13 cellular contexts compared by ENCODE assay signal in genomic region chr3:161042023-161042501, GRCh38.
DNase-seq lines count a peak whose midpoint lies in the region; ATAC-seq and TF ChIP-seq lines count a peak whose summit lies in the region.
"Had no signal": no experiment of that assay in that cellular context is flagged by ENCODE, and none has a peak within 500 bp of the region (broad histone marks: within the 10 kb centered on the region; RNA-seq: fewer than 3 reads in every experiment).

No MANE protein-coding gene starts in this region.

- peaks cover 0 to 2% (median 0%) of the 10 kb centered on the region in 3 donors for H3K27me3 Mint-ChIP-seq in immature natural killer cell (ENCODE audit: low read depth in 3 of 3)

- DNase-seq in NCI-H2227 (lab: John Stamatoyannopoulos, UW; ENCODE audit: unreplicated experiment), result peak; percentile 2
- no peak for DNase-seq in NCI-H2227 treated with DMSO at 0.1 percent for 48 hours (lab: John Stamatoyannopoulos, UW)
- peak; percentile 92 for DNase-seq in epithelial cell of proximal tubule (ENCODE audit: low read depth)
- DNase-seq in smooth muscle cell of the brain vasculature (ENCODE audit: low read depth, low spot score), result peak; percentile 9
- no peak for DNase-seq in NCI-H524 (lab: John Stamatoyannopoulos, UW)
- DNase-seq in activated T-cell treated with anti-CD3 and anti-CD28 coated beads, Interleukin-2, amount 50 U/mL, for 1 hour, result no peak
- DNase-seq in immature natural killer cell, result no peak
- DNase-seq: activated naive CD8-positive, alpha-beta T cell treated with anti-CD3 and anti-CD28 coated beads, Interleukin-2, amount 10 ng/mL, durations not matched to agents 7 days and 5 days; DND-41; esophagus squamous epithelium; NCI-H2107 had no signal

- ATAC-seq in HG03342 (IDR thresholded peaks at IDR 0.05; ENCODE audit: unreplicated experiment), result peak; percentile 67

- peaks cover 0 to 5% of the 10 kb centered on the region in 2 donors for H3K4me1 Mint-ChIP-seq in immature natural killer cell

- H3K9me3 Mint-ChIP-seq in immature natural killer cell, result peaks cover 0 to 5% (median 2%) of the 10 kb centered on the region in 6 donors

- H3K4me3 Mint-ChIP-seq in immature natural killer cell, result no peak overlapping the region
- H3K4me3 Mint-ChIP-seq: activated naive CD8-positive, alpha-beta T cell treated with anti-CD3 and anti-CD28 coated beads, Interleukin-2, amount 10 ng/mL, durations not matched to agents 7 days and 5 days had no signal

- peaks cover 23 to 33% (median 30%) of the 10 kb centered on the region in 3 donors for H3K36me3 Mint-ChIP-seq in immature natural killer cell

- no peak overlapping the region for H3K4me3 ChIP-seq in epithelial cell of proximal tubule (ENCODE audit: low read depth, low read length)
- H3K4me3 ChIP-seq: esophagus squamous epithelium, lung had no signal

- no peak for TF ChIP-seq CTCF in epithelial cell of proximal tubule (conservative IDR thresholded peaks at IDR 0.05; ENCODE audit: low read depth, low read length)

- H3K27ac Mint-ChIP-seq in immature natural killer cell, result no peak overlapping the region
- H3K27ac Mint-ChIP-seq: activated naive CD8-positive, alpha-beta T cell treated with anti-CD3 and anti-CD28 coated beads, Interleukin-2, amount 10 ng/mL, durations not matched to agents 7 days and 5 days had no signal

Comparison
In these comparisons a context has a peak if more than half of its experiments do, and no peak if none do; other contexts are left out.
1. DNase-seq: peak in NCI-H2227 (single experiment), epithelial cell of proximal tubule (single experiment) and smooth muscle cell of the brain vasculature (single experiment); none in NCI-H2227 treated with DMSO at 0.1 percent for 48 hours (single experiment), NCI-H524 (0 of 2), activated T-cell treated with anti-CD3 and anti-CD28 coated beads, Interleukin-2, amount 50 U/mL, for 1 hour (single experiment) and immature natural killer cell (0 of 3).